ENCODE assay signal across 17 cellular contexts in genomic region chr17:59779521-59779920, GRCh38.
DNase-seq lines count a peak whose midpoint lies in the region; ATAC-seq and TF ChIP-seq lines count a peak whose summit lies in the region.
"Had no signal": no experiment of that assay in that cellular context is flagged by ENCODE, and none has a peak within 500 bp of the region (broad histone marks: within the 10 kb centered on the region; RNA-seq: fewer than 3 reads in every experiment).

No MANE protein-coding gene starts in this region.

- H3K4me3 Mint-ChIP-seq in activated naive CD4-positive, alpha-beta T cell treated with anti-CD3 and anti-CD28 coated beads, Interleukin-2, amount 50 U/mL, for 24 hours = no peak overlapping the region
- no peak overlapping the region for H3K4me3 Mint-ChIP-seq in T-cell
- H3K4me3 Mint-ChIP-seq in stimulated activated naive B cell treated with anti-CD40 and anti-IgM and Interleukin-4, amounts not matched to agents 10 μg/mL and 1 μg/mL and 100 μg/mL, for 72 hours = no peak overlapping the region
- H3K4me3 Mint-ChIP-seq: activated T-cell treated with anti-CD3 and anti-CD28 coated beads, Interleukin-2, amount 50 U/mL, for 4 hours; WTC11 had no signal

- DNase-seq in activated naive CD4-positive, alpha-beta T cell treated with anti-CD3 and anti-CD28 coated beads, Interleukin-2, amount 50 U/mL, for 16 hours = no peak
- DNase-seq in T-cell (no peak), epithelial cell of prostate (ENCODE audit: low read depth, low spot score) (no peak), HCEC 1CT (no peak), lower leg skin (ENCODE audit: low spot score in 2 of 2) (no peak)
- no peak for DNase-seq in stimulated activated naive B cell treated with anti-CD40 and anti-IgM and Interleukin-4, amounts not matched to agents 10 μg/mL and 1 μg/mL and 100 μg/mL, for 72 hours
- DNase-seq: activated T-cell treated with anti-CD3 and anti-CD28 coated beads, Interleukin-2, amount 50 U/mL, for 4 hours; esophagus squamous epithelium; GOT3; heart right ventricle; left colon; NCI-H2081 treated with DMSO at 0.1 percent for 48 hours; NCI-H526 treated with DMSO at 0.1 percent for 48 hours; SW 1271 had no signal

- peaks cover 28% of the 10 kb centered on the region for H3K36me3 Mint-ChIP-seq in activated naive CD4-positive, alpha-beta T cell treated with anti-CD3 and anti-CD28 coated beads, Interleukin-2, amount 50 U/mL, for 24 hours
- peaks cover 32% of the 10 kb centered on the region for H3K36me3 Mint-ChIP-seq in T-cell
- H3K36me3 Mint-ChIP-seq in stimulated activated naive B cell treated with anti-CD40 and anti-IgM and Interleukin-4, amounts not matched to agents 10 μg/mL and 1 μg/mL and 100 μg/mL, for 72 hours = peaks cover 53 to 74% of the 10 kb centered on the region in 2 donors

- H3K27ac Mint-ChIP-seq in activated naive CD4-positive, alpha-beta T cell treated with anti-CD3 and anti-CD28 coated beads, Interleukin-2, amount 50 U/mL, for 24 hours = peak overlapping the region; percentile 94
- peak overlapping the region; percentile 76 to 88 for H3K27ac Mint-ChIP-seq in T-cell
- H3K27ac Mint-ChIP-seq in stimulated activated naive B cell treated with anti-CD40 and anti-IgM and Interleukin-4, amounts not matched to agents 10 μg/mL and 1 μg/mL and 100 μg/mL, for 72 hours = peak overlapping the region; percentile 90

- POLR2A ChIA-PET in T-cell (lab: Charles Lee) = no interaction called here

- ATAC-seq in T-cell (replicated peaks in 1 of 4) (no peak), GM21825 (IDR thresholded peaks at IDR 0.05; ENCODE audit: unreplicated experiment) (no peak)
- ATAC-seq in stimulated activated naive B cell treated with anti-CD40 and anti-IgM and Interleukin-4, amounts not matched to agents 10 μg/mL and 1 μg/mL and 100 μg/mL, for 72 hours (replicated peaks) = no peak
- ATAC-seq: heart right ventricle, left colon, WTC11 had no signal

- intact Hi-C loops in lower leg skin (cut with DNase I; ENCODE audit: low total_unique reads) = no loop called here

- H3K9me3 Mint-ChIP-seq in activated naive CD4-positive, alpha-beta T cell treated with anti-CD3 and anti-CD28 coated beads, Interleukin-2, amount 50 U/mL, for 24 hours = no peaks in the 10 kb centered on the region
- peaks cover 0 to 6% (median 0%) of the 10 kb centered on the region in 3 donors for H3K9me3 Mint-ChIP-seq in T-cell
- H3K9me3 Mint-ChIP-seq in stimulated activated naive B cell treated with anti-CD40 and anti-IgM and Interleukin-4, amounts not matched to agents 10 μg/mL and 1 μg/mL and 100 μg/mL, for 72 hours = peaks cover 3 to 4% of the 10 kb centered on the region in 2 donors
- H3K9me3 Mint-ChIP-seq: WTC11 had no signal

- peaks cover 56% of the 10 kb centered on the region for H3K4me1 Mint-ChIP-seq in activated naive CD4-positive, alpha-beta T cell treated with anti-CD3 and anti-CD28 coated beads, Interleukin-2, amount 50 U/mL, for 24 hours
- peaks cover 29 to 42% (median 41%) of the 10 kb centered on the region in 3 donors for H3K4me1 Mint-ChIP-seq in T-cell
- peaks cover 25 to 47% of the 10 kb centered on the region in 2 donors for H3K4me1 Mint-ChIP-seq in stimulated activated naive B cell treated with anti-CD40 and anti-IgM and Interleukin-4, amounts not matched to agents 10 μg/mL and 1 μg/mL and 100 μg/mL, for 72 hours

- 76 to 89% methylated on average over 1 of the region's 1 CpG for WGBS in lower leg skin, 2 donors

- H3K4me3 ChIP-seq in lower leg skin (ENCODE audit: low read depth, poor library complexity, severe bottlenecking) = no peak overlapping the region
- H3K4me3 ChIP-seq: esophagus squamous epithelium, heart right ventricle had no signal

- no peak for TF ChIP-seq POLR2A in lower leg skin (IDR thresholded peaks at IDR 0.05)

- no peaks in the 10 kb centered on the region for H3K27me3 Mint-ChIP-seq in activated naive CD4-positive, alpha-beta T cell treated with anti-CD3 and anti-CD28 coated beads, Interleukin-2, amount 50 U/mL, for 24 hours
- no peaks in the 10 kb centered on the region for H3K27me3 Mint-ChIP-seq in T-cell
- no peaks in the 10 kb centered on the region for H3K27me3 Mint-ChIP-seq in stimulated activated naive B cell treated with anti-CD40 and anti-IgM and Interleukin-4, amounts not matched to agents 10 μg/mL and 1 μg/mL and 100 μg/mL, for 72 hours

- peak overlapping the region; percentile 4 for H3K27ac ChIP-seq in epithelial cell of prostate

- CTCF ChIA-PET in T-cell (lab: Charles Lee) = interaction anchor here (0.6 to 1.5 kb wide), 3 partner anchors 18 to 158 kb away, joined by 3 to 9 read pairs (median 5); no protein-coding TSS in a partner anchor

- TF ChIP-seq CTCF in lower leg skin (IDR thresholded peaks at IDR 0.05) = no peak
